Comparison of ENCODE assay signal across 24 cellular contexts in the genomic region with DNA sequence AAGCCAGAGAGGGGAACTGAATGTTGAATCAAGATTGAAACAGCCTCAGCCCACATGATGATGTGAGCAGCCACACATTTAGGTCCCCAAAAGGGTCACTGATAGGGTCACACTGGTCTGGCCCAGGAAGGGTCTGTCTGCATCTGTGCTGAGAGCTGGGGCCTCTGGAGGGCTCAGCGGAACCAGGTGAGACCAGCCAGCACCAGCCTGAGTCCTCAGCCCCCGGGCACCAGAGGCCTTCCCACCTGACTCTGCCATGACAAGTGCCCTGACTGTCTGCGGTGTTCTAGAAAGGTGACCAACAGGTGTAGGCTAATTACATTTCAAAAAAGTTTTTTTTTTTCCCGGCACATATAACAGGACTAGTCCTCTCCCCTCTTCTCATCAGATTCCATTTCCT.
"Had no signal": no experiment of that assay in that cellular context is flagged by ENCODE, and none has a peak within 500 bp of the region (broad histone marks: within the 10 kb centered on the region; RNA-seq: fewer than 3 reads in every experiment).

No MANE protein-coding gene starts in this region.

- H3K4me3 ChIP-seq: dorsolateral prefrontal cortex, gastrocnemius medialis, mucosa of descending colon, smooth muscle cell, stomach, thyroid gland had no signal

- H3K9me3 Mint-ChIP-seq: mesothelial cell of epicardium had no signal

- H3K79me2 ChIP-seq: parathyroid adenoma had no signal

- H3K9me3 ChIP-seq: gastrocnemius medialis, mucosa of descending colon, neutrophil, stomach, thyroid gland had no signal

- ATAC-seq: esophagus mucosa; gastrocnemius medialis; mucosa of descending colon; naive thymus-derived CD4-positive, alpha-beta T cell; sciatic nerve had no signal

- H3K4me1 ChIP-seq: gastrocnemius medialis, parathyroid adenoma, stomach had no signal

- H3K27ac ChIP-seq: dorsolateral prefrontal cortex, epithelial cell of prostate, gastrocnemius medialis, neutrophil, parathyroid adenoma, stomach, thyroid gland had no signal

- H3K4me2 ChIP-seq: smooth muscle cell had no signal

- H3K36me3 Mint-ChIP-seq: mesothelial cell of epicardium had no signal

- H3K9ac ChIP-seq: parathyroid adenoma had no signal

- H3K36me3 ChIP-seq: gastrocnemius medialis, neutrophil, stomach, thyroid gland had no signal

- DNase-seq: dorsolateral prefrontal cortex; effector CD4-positive, alpha-beta T cell; foreskin fibroblast; gastrocnemius medialis; head of caudate nucleus; mesenchymal stem cell; mucosa of descending colon; naive thymus-derived CD4-positive, alpha-beta T cell; stimulated activated CD4-positive, alpha-beta T cell treated with anti-CD3 and anti-CD28 coated beads, Interleukin-12 subunit alpha, Interleukin-12 subunit beta, amount 100 ng/mL, for 4 hours; stimulated activated CD4-positive, alpha-beta T cell treated with anti-CD3 and anti-CD28 coated beads, Interleukin-1b, Interleukin-23, amount 100 ng/mL, for 48 hours; stimulated activated CD4-positive, alpha-beta T cell treated with anti-CD3 and anti-CD28 coated beads, Interleukin-4, amount 100 ng/mL, for 1 hour; stimulated activated CD8-positive, alpha-beta memory T cell treated with anti-CD3 and anti-CD28 coated beads, Interleukin-4, amount 100 ng/mL, for 48 hours; stimulated activated naive CD4-positive, alpha-beta T cell treated with Interleukin-2 at 50 U/mL for 16 hours; stomach; thyroid gland; trophoblast cell had no signal

- H3K27me3 ChIP-seq: dorsolateral prefrontal cortex, gastrocnemius medialis, stomach, thyroid gland had no signal

- H3K4me3 Mint-ChIP-seq: mesothelial cell of epicardium; naive thymus-derived CD4-positive, alpha-beta T cell had no signal

- H2AFZ ChIP-seq: parathyroid adenoma had no signal

- H3K4me1 Mint-ChIP-seq: naive thymus-derived CD4-positive, alpha-beta T cell had no signal

- H3K27ac Mint-ChIP-seq: mesothelial cell of epicardium; naive thymus-derived CD4-positive, alpha-beta T cell; progenitor cell of endocrine pancreas had no signal
